Comparison of ENCODE assay signal across 16 cellular contexts in the genomic region with DNA sequence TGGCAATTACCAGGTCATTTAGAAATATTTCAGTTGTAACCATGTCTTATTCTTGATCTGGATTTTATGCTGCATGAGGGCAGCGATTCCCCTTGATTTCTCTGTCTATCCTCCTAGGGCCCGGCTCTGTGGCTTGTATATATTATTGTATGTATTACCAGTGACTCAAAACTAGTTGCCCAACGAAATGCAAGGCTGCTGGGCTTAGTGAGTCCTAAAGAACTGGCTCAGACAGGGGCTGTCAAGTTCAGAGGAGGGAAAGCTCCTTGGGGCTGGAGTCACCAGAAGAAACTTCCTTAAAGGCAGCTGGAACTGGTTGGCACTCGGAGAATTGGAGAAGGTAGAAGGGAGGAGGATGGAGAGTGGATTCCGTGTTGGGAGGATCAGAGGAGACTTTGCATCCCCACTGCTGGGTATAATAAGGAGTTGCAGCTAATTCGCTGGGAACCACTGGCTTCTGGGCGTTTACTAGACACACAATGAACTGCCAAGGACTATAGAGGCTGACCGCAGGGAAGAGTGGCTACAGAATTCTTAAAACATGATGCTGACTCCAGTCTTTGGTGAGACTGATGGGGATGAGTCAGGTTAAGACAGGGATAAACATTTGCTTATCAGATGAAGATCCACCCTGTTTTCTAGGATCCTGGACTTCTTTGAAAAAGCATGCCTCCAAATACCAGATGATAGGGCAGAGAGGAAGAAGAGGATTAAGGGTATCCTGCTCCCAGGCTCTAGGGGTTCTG.
DNase-seq lines count a peak whose midpoint lies in the region; ATAC-seq and TF ChIP-seq lines count a peak whose summit lies in the region.
"Had no signal": no experiment of that assay in that cellular context is flagged by ENCODE, and none has a peak within 500 bp of the region (broad histone marks: within the 10 kb centered on the region; RNA-seq: fewer than 3 reads in every experiment).

No MANE protein-coding gene starts in this region.

- intact Hi-C loops in left lung (cut with DNase I): no loop called here

- H3K27me3 ChIP-seq in left lung: no peaks in the 10 kb centered on the region
- H3K27me3 ChIP-seq: ovary, spleen had no signal

- H3K9me3 ChIP-seq in left lung: no peaks in the 10 kb centered on the region
- H3K9me3 ChIP-seq: ovary, spleen had no signal

- no peak overlapping the region for H3K27ac ChIP-seq in left lung
- H3K27ac ChIP-seq: ovary, spleen had no signal

- peak; percentile 86 for DNase-seq in AG08395 (ENCODE audit: low spot score)
- DNase-seq in HS-5 (ENCODE audit: low read depth): peak; percentile 85
- DNase-seq in astrocyte of the cerebellum (ENCODE audit: low read depth): peak; percentile 19
- no peak for DNase-seq in left lung
- DNase-seq in activated naive CD4-positive, alpha-beta T cell (lab: John Stamatoyannopoulos, UW): no peak
- no peak for DNase-seq in stimulated activated CD8-positive, alpha-beta memory T cell treated with anti-CD3 and anti-CD28 coated beads, Interleukin-4, amount 100 ng/mL, for 48 hours
- no peak for DNase-seq in NCI-H1436 (lab: John Stamatoyannopoulos, UW)
- DNase-seq: ACHN; activated CD4-positive, alpha-beta T cell treated with anti-CD3 and anti-CD28 coated beads, Interleukin-2, amount 10 ng/mL, durations not matched to agents 7 days and 5 days; activated T-cell treated with anti-CD3 and anti-CD28 coated beads, Interleukin-2, amount 50 U/mL, for 4 hours; amygdala; immature natural killer cell; NCI-H2029 treated with DMSO at 0.1 percent for 48 hours; ovary; spleen had no signal

- TF ChIP-seq CTCF in astrocyte of the cerebellum (IDR thresholded peaks at IDR 0.05; ENCODE audit: low read depth, low read length, missing control alignments) (no peak), left lung (IDR thresholded peaks at IDR 0.05) (no peak)

- in situ Hi-C loops in astrocyte of the cerebellum (cut with HindIII; ENCODE audit: low sequenced_read_pairs): no loop called here

- no peaks in the 10 kb centered on the region for H3K36me3 ChIP-seq in left lung
- H3K36me3 ChIP-seq: ovary, spleen had no signal

- H3K4me3 ChIP-seq in astrocyte of the cerebellum (ENCODE audit: low read depth, low read length) (no peak overlapping the region), left lung (no peak overlapping the region)
- H3K4me3 ChIP-seq: ovary, spleen had no signal

- ATAC-seq in left lung: peak; percentile 45
- no peak for ATAC-seq in GM18858 (IDR thresholded peaks at IDR 0.05; ENCODE audit: unreplicated experiment)
- ATAC-seq: activated T-cell treated with anti-CD3 and anti-CD28 coated beads, Interleukin-2, amount 50 U/mL, for 4 hours had no signal

- no peaks in the 10 kb centered on the region for H3K4me1 ChIP-seq in left lung

Comparison
In these comparisons a context has a peak if more than half of its experiments do, and no peak if none do; other contexts are left out.
1. DNase-seq: peak in AG08395 (single experiment), HS-5 (single experiment) and astrocyte of the cerebellum (single experiment); none in left lung (0 of 2), activated naive CD4-positive, alpha-beta T cell (0 of 4), stimulated activated CD8-positive, alpha-beta memory T cell treated with anti-CD3 and anti-CD28 coated beads, Interleukin-4, amount 100 ng/mL, for 48 hours (single experiment) and NCI-H1436 (single experiment).